In genomic region chr10:116800356-116800929, GRCh38 we compare ENCODE assay signal across 34 cellular contexts. TPM values are rescaled to one million over a fixed set of nuclear protein-coding genes. Genes with fewer than 3 reads are reported as not detected.
"Had no signal": no experiment of that assay in that cellular context is flagged by ENCODE, and none has a peak within 500 bp of the region (broad histone marks: within the 10 kb centered on the region; RNA-seq: fewer than 3 reads in every experiment).

No MANE protein-coding gene starts in this region.

- H3K9me3 ChIP-seq: esophagus squamous epithelium, heart right ventricle, right atrium auricular region, spleen, thoracic aorta, uterus had no signal

- H3K9ac ChIP-seq: parathyroid adenoma had no signal

- ATAC-seq: heart right ventricle, left ventricle myocardium superior, T-helper 17 cell had no signal

- H3K27me3 ChIP-seq: right atrium auricular region, uterus had no signal

- H3K4me1 ChIP-seq: esophagus squamous epithelium, heart right ventricle, parathyroid adenoma, right atrium auricular region, spleen, uterus had no signal

- H3K27ac ChIP-seq: epithelial cell of prostate, esophagus squamous epithelium, heart right ventricle, parathyroid adenoma, right atrium auricular region, spleen, thoracic aorta, uterus, WERI-Rb-1 had no signal

- H2AFZ ChIP-seq: parathyroid adenoma had no signal

- DNase-seq: activated CD4-positive, alpha-beta memory T cell treated with anti-CD3 and anti-CD28 coated beads for 36 hours; activated CD4-positive, alpha-beta T cell treated with anti-CD3 and anti-CD28 coated beads, Interleukin-2, amount 10 ng/mL, durations not matched to agents 24 days and 14 days; activated CD4-positive, CD25-positive, alpha-beta regulatory T cell treated with anti-CD3 and anti-CD28 coated beads, Interleukin-2, amount 50 U/mL, for 72 hours; activated CD8-positive, alpha-beta memory T cell treated with anti-CD3 and anti-CD28 coated beads, Interleukin-2, amount 50 U/mL, for 4 hours; activated effector memory CD4-positive, alpha-beta T cell treated with anti-CD3 and anti-CD28 coated beads, Interleukin-2, amount 50 U/mL, for 16 hours; activated naive CD4-positive, alpha-beta T cell treated with anti-CD3 and anti-CD28 coated beads for 36 hours; activated naive CD8-positive, alpha-beta T cell treated with anti-CD3 and anti-CD28 coated beads, Interleukin-2, amount 10 ng/mL, durations not matched to agents 7 days and 5 days; activated T-cell treated with anti-CD3 and anti-CD28 coated beads, Interleukin-2, amount 50 U/mL, for 1 hour; amygdala; central memory CD4-positive, alpha-beta T cell; dermis blood vessel endothelial cell; effector CD4-positive, alpha-beta T cell; esophagus squamous epithelium; foreskin melanocyte; heart right ventricle; islet precursor cell; left ventricle myocardium superior; naive B cell; occipital lobe; spleen; stimulated activated naive CD4-positive, alpha-beta T cell treated with Interleukin-2 at 50 U/mL for 16 hours; T-helper 17 cell; T1000; trophoblast cell; uterus; WERI-Rb-1 had no signal

- H3K4me3 ChIP-seq: esophagus squamous epithelium, heart right ventricle, right atrium auricular region, spleen, thoracic aorta, uterus had no signal

- H3K36me3 ChIP-seq: esophagus squamous epithelium, heart right ventricle, right atrium auricular region, spleen, thoracic aorta, uterus, WERI-Rb-1 had no signal

RNA-seq across cellular contexts. Expression of gene ENO4, which starts 48.9 kb away (rescaled TPM):
- total RNA-seq: activated CD4-positive, alpha-beta memory T cell treated with anti-CD3 and anti-CD28 coated beads for 36 hours; activated CD4-positive, alpha-beta T cell treated with anti-CD3 and anti-CD28 coated beads, Interleukin-2, amount 10 ng/mL, durations not matched to agents 24 days and 14 days; activated CD8-positive, alpha-beta memory T cell treated with anti-CD3 and anti-CD28 coated beads for 36 hours; activated naive CD4-positive, alpha-beta T cell treated with anti-CD3 and anti-CD28 coated beads for 36 hours; activated naive CD8-positive, alpha-beta T cell treated with anti-CD3 and anti-CD28 coated beads, Interleukin-2, amount 10 ng/mL, durations not matched to agents 7 days and 5 days; activated T-helper 1 cell treated with anti-CD3 and anti-CD28 coated beads, Interleukin-12 subunit alpha, Interleukin-12 subunit beta, Interleukin-2, Interleukin-4 antibody, amounts not matched to agents 30 ng/mL and 10 ng/mL and 1 ng/mL, durations not matched to agents 14 hours and 24 hours and 36 hours; dermis blood vessel endothelial cell; glomerular endothelial cell; lung microvascular endothelial cell; spleen; T-helper 17 cell had no signal
- polyA plus RNA-seq: heart right ventricle had no signal

RNA-seq across cellular contexts. Expression of gene HSPA12A, which starts 58.1 kb away (rescaled TPM):
- total RNA-seq: activated CD4-positive, alpha-beta T cell treated with anti-CD3 and anti-CD28 coated beads, Interleukin-2, amount 10 ng/mL, durations not matched to agents 24 days and 14 days; activated CD8-positive, alpha-beta memory T cell treated with anti-CD3 and anti-CD28 coated beads for 36 hours had no signal
